In the genomic region with DNA sequence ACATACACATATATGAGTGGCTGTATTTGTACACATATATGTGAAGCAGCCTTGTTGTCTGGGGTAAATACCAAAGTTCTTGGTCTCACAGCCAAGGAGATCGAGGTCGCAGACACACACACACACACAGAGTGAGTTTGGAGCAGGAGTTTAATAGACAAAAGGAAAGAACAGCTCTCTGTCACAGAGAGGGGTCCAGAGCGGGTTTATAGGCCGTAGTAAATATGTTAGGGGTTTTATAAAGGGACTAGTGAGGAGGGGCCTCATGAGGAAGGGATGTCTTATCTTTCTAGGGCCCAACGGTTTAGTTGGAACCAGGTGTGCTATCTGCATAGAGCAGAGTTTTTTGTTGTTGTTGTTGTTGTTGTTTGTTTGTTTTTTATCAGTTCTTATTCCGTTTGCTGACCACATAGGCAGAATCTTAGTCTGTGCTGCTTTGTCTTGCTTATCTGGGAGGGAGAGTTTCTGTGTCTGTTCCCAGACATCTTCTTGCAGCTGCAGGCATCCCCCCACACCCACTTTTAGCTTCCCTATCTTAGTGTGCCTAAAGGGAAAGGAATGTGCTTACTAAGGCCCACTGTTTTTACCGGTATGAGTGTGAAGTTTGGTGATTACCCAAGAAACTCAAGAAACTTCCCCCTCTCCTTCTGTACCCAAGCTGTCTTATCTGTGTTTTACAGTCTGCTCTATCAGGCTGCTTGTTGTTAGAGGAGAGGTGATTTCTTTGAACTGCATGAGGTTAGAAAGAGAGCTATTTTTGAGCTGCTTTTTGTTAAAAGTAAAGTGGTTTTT, we compare ENCODE assay signal across 21 cellular contexts.
DNase-seq lines count a peak whose midpoint lies in the region; ATAC-seq, FAIRE-seq and TF ChIP-seq lines count a peak whose summit lies in the region.
"Had no signal": no experiment of that assay in that cellular context is flagged by ENCODE, and none has a peak within 500 bp of the region (broad histone marks: within the 10 kb centered on the region; RNA-seq: fewer than 3 reads in every experiment).

No MANE protein-coding gene starts in this region.

- no peak overlapping the region for H3K27ac ChIP-seq in vagina
- no peak overlapping the region for H3K27ac ChIP-seq in caudate nucleus (ENCODE audit: low read depth, low read length)
- H3K27ac ChIP-seq: BLaER1, gastroesophageal sphincter, transverse colon had no signal

- H3K4me3 ChIP-seq in epithelial cell of esophagus (ENCODE audit: low read length): no peak overlapping the region
- no peak overlapping the region for H3K4me3 ChIP-seq in vagina
- H3K4me3 ChIP-seq: BLaER1, gastroesophageal sphincter, transverse colon had no signal

- peak; percentile 88 for ATAC-seq in omental fat pad (ENCODE audit: low FRiP score)
- ATAC-seq: gastroesophageal sphincter had no signal

- peak; percentile 90 for FAIRE-seq in GM12891 (lab: Jason Lieb, UNC)

- H3K4me1 ChIP-seq in vagina: no peaks in the 10 kb centered on the region
- H3K4me1 ChIP-seq: BLaER1, gastroesophageal sphincter, transverse colon had no signal

- no peak for DNase-seq in GM12891 (ENCODE audit: insufficient read length, low spot score)
- DNase-seq in NCI-H226: peak; percentile 43
- peak; percentile 35 for DNase-seq in epithelial cell of esophagus (ENCODE audit: low read depth)
- no peak for DNase-seq in omental fat pad (ENCODE audit: low spot score)
- no peak for DNase-seq in vagina (ENCODE audit: extremely low spot score in 2 of 2)
- no peak for DNase-seq in caudate nucleus (lab: John Stamatoyannopoulos, UW)
- DNase-seq in NCI-H2171 treated with DMSO at 0.1 percent for 48 hours (lab: John Stamatoyannopoulos, UW): no peak
- DNase-seq in NCI-H748 (lab: John Stamatoyannopoulos, UW; ENCODE audit: unreplicated experiment): no peak
- DNase-seq: activated B cell treated with CpG ODN at 0.5 μM for 24 hours; activated naive CD4-positive, alpha-beta T cell treated with anti-CD3 and anti-CD28 coated beads, Interleukin-2, amount 10 ng/mL, durations not matched to agents 7 days and 5 days; DND-41; effector CD8-positive, alpha-beta T cell; GOT3; naive B cell; NCI-H187 treated with DMSO at 0.1 percent for 48 hours; NCI-H774; SK-N-SH; stimulated activated CD4-positive, alpha-beta T cell treated with anti-CD3 and anti-CD28 coated beads, Interleukin-2, amount 100 ng/mL, for 48 hours; transverse colon had no signal

- no peaks in the 10 kb centered on the region for H3K36me3 ChIP-seq in vagina
- H3K36me3 ChIP-seq: BLaER1, gastroesophageal sphincter, transverse colon had no signal

- TF ChIP-seq CTCF in epithelial cell of esophagus (IDR thresholded peaks at IDR 0.05; ENCODE audit: insufficient read depth, low read depth, low read length, missing control alignments) (no peak), omental fat pad (IDR thresholded peaks at IDR 0.05) (no peak), vagina (IDR thresholded peaks at IDR 0.05) (no peak)

- H3K9me3 ChIP-seq in vagina: no peaks in the 10 kb centered on the region
- H3K9me3 ChIP-seq: BLaER1, gastroesophageal sphincter, SK-N-SH, transverse colon had no signal

- no peaks in the 10 kb centered on the region for H3K27me3 ChIP-seq in vagina
- H3K27me3 ChIP-seq: gastroesophageal sphincter, transverse colon had no signal

- intact Hi-C loops in vagina (cut with DNase I): no loop called here

- TF ChIP-seq POLR2A in GM12891 (IDR thresholded peaks at IDR 0.05; ENCODE audit: low read depth, low read length) (no peak), vagina (IDR thresholded peaks at IDR 0.05) (no peak)

TF ChIP-seq in GM12891, 5 proteins besides CTCF, POLR2A, EP300 and RAD21:
- TF ChIP-seq TAF1 (IDR thresholded peaks at IDR 0.05; ENCODE audit: low read depth, low read length): no peak
- TF ChIP-seq PAX5 (IDR thresholded peaks at IDR 0.05; ENCODE audit: insufficient read depth, low read length, severe bottlenecking): no peak
- TF ChIP-seq POU2F2 (IDR thresholded peaks at IDR 0.05; ENCODE audit: low read depth, low read length): no peak
- TF ChIP-seq POLR2AphosphoS5 (IDR thresholded peaks at IDR 0.05; ENCODE audit: low read depth, low read length): no peak
- TF ChIP-seq SPI1 (IDR thresholded peaks at IDR 0.05; ENCODE audit: low read depth, low read length): no peak

Comparison
In these comparisons a context has a peak if more than half of its experiments do, and no peak if none do; other contexts are left out.
1. DNase-seq: peak in NCI-H226 (single experiment) and epithelial cell of esophagus (single experiment); none in GM12891 (single experiment), omental fat pad (single experiment), vagina (0 of 2), caudate nucleus (0 of 61), NCI-H2171 treated with DMSO at 0.1 percent for 48 hours (single experiment) and NCI-H748 (single experiment).